15 cellular contexts compared by ENCODE assay signal in the genomic region with DNA sequence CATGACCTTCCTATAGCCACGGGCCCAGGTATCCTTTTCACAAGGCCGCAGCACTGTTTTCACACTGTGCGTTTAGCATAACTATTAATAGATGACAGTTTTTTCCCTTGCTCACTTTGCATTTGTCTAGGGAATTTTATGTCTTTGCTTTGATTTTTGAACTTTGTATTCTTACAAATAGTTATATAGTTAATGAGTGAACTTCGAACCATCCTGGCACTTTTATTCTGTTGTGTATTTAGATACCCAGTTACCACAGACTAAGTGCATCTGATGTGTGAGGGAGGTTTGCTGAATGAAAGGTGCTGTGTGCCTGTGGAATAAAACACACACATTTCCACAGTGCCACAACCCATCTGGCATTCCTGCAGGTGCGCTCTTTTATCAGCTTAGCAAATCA. TPM values are rescaled to one million over a fixed set of nuclear protein-coding genes. Genes with fewer than 3 reads are reported as not detected.
DNase-seq lines count a peak whose midpoint lies in the region; ATAC-seq and TF ChIP-seq lines count a peak whose summit lies in the region.
"Had no signal": no experiment of that assay in that cellular context is flagged by ENCODE, and none has a peak within 500 bp of the region (broad histone marks: within the 10 kb centered on the region; RNA-seq: fewer than 3 reads in every experiment).

No MANE protein-coding gene starts in this region.

- no peak overlapping the region for H3K4me2 ChIP-seq in Karpas-422 (ENCODE audit: low read depth, low read length, poor library complexity, severe bottlenecking)

- no peaks in the 10 kb centered on the region for H3K27me3 ChIP-seq in Karpas-422 (ENCODE audit: low read length)
- H3K27me3 ChIP-seq in gastroesophageal sphincter, result no peaks in the 10 kb centered on the region
- no peaks in the 10 kb centered on the region for H3K27me3 ChIP-seq in brain microvascular endothelial cell (replicated peaks)
- H3K27me3 ChIP-seq: pancreas had no signal

- ATAC-seq in gastroesophageal sphincter (no peak), GM18873 (IDR thresholded peaks at IDR 0.05; ENCODE audit: low FRiP score, unreplicated experiment) (no peak)
- ATAC-seq in stimulated activated memory B cell treated with anti-CD40 and anti-IgM and Interleukin-4, amounts not matched to agents 10 μg/mL and 1 μg/mL and 100 μg/mL, for 72 hours, result no peak
- ATAC-seq: activated CD4-positive, CD25-positive, alpha-beta regulatory T cell treated with anti-CD3 and anti-CD28 coated beads, Interleukin-2, amount 50 U/mL, for 24 hours; activated CD8-positive, alpha-beta T cell treated with anti-CD3 and anti-CD28 coated beads for 36 hours; natural killer cell had no signal

- peaks cover 87% of the 10 kb centered on the region for H3K79me2 ChIP-seq in Karpas-422 (ENCODE audit: low read length)

- intact Hi-C loops in Calu3 (cut with micrococcal nuclease; ENCODE audit: unreplicated experiment), result no loop called here

- in situ Hi-C loops in brain microvascular endothelial cell (cut with HindIII; ENCODE audit: low pct_ligation_motif_present, low sequenced_read_pairs), result loop anchor here (25.0 kb wide), 1 partner anchor 125 kb away; a partner anchor contains a TSS

- peaks cover 29% of the 10 kb centered on the region for H3K4me1 ChIP-seq in Karpas-422 (ENCODE audit: low read length)
- H3K4me1 ChIP-seq in gastroesophageal sphincter, result peaks cover 19 to 76% (median 32%) of the 10 kb centered on the region in 3 donors

- H3K9me3 ChIP-seq in Karpas-422 (ENCODE audit: low read length) (no peaks in the 10 kb centered on the region), gastroesophageal sphincter (no peaks in the 10 kb centered on the region)
- H3K9me3 ChIP-seq: pancreas had no signal

- H3K27ac Mint-ChIP-seq in Calu3 (ENCODE audit: unreplicated experiment), result peak overlapping the region; percentile 59
- H3K27ac Mint-ChIP-seq in stimulated activated memory B cell treated with anti-CD40 and anti-IgM and Interleukin-4, amounts not matched to agents 10 μg/mL and 1 μg/mL and 100 μg/mL, for 72 hours, result peak overlapping the region; percentile 40
- H3K27ac Mint-ChIP-seq: natural killer cell had no signal

- H3K36me3 ChIP-seq in Karpas-422 (ENCODE audit: insufficient read depth, low read length) (peaks cover 36% of the 10 kb centered on the region; the same call in 1 of the 2 replicates), gastroesophageal sphincter (peaks cover 0 to 21% of the 10 kb centered on the region in 2 donors), brain microvascular endothelial cell (replicated peaks) (peaks cover 2% of the 10 kb centered on the region)
- H3K36me3 ChIP-seq: pancreas had no signal

- H3K27ac ChIP-seq in Karpas-422 (ENCODE audit: low read length) (peak overlapping the region; percentile 40; the same call in 1 of the 2 replicates), gastroesophageal sphincter (peak overlapping the region in 3 of 4 donors; percentile 26 to 49 (median 33)), brain microvascular endothelial cell (no peak overlapping the region)
- H3K27ac ChIP-seq: HL-60, pancreas had no signal

- no peaks in the 10 kb centered on the region for H3K9me2 ChIP-seq in Karpas-422 (replicated peaks; ENCODE audit: insufficient read depth, low read length)

- TF ChIP-seq EP300 in gastroesophageal sphincter (IDR thresholded peaks at IDR 0.05), result no peak

- BruUV-seq in Calu3 (replicated peaks; lab: Mats Ljungman, UMichigan), result no TSS peak

- peaks cover 71% of the 10 kb centered on the region for H3K4me1 Mint-ChIP-seq in Calu3 (ENCODE audit: low read depth, unreplicated experiment)
- peaks cover 42% of the 10 kb centered on the region for H3K4me1 Mint-ChIP-seq in stimulated activated memory B cell treated with anti-CD40 and anti-IgM and Interleukin-4, amounts not matched to agents 10 μg/mL and 1 μg/mL and 100 μg/mL, for 72 hours

- no peak for DNase-seq in Calu3
- no peak for DNase-seq in Karpas-422
- no peak for DNase-seq in pons (ENCODE audit: low spot score)
- no peak for DNase-seq in brain microvascular endothelial cell
- DNase-seq: activated CD8-positive, alpha-beta T cell treated with anti-CD3 and anti-CD28 coated beads for 36 hours; activated T-cell treated with anti-CD3 and anti-CD28 coated beads for 4 hours; amniotic stem cell; DND-41; natural killer cell had no signal

- CTCF ChIA-PET in Calu3 (lab: Charles Lee), result interaction anchor here (1.9 to 3.3 kb wide), 2 partner anchors 8 to 11 kb away, joined by 7 to 25 read pairs; no protein-coding TSS in a partner anchor

- WGBS in gastroesophageal sphincter (ENCODE audit: low coverage in 1 of 2), 2 donors, result 92 to 94% methylated on average over 5 of the region's 5 CpGs

- H3K4me3 ChIP-seq in Karpas-422 (ENCODE audit: low read length) (no peak overlapping the region), gastroesophageal sphincter (no peak overlapping the region), brain microvascular endothelial cell (ENCODE audit: low read depth, low read length) (no peak overlapping the region)
- H3K4me3 ChIP-seq: pancreas had no signal

- no peak for TF ChIP-seq POLR2A in gastroesophageal sphincter (IDR thresholded peaks at IDR 0.05)

- no peak for TF ChIP-seq CTCF in Calu3 (IDR thresholded peaks at IDR 0.05; ENCODE audit: unreplicated experiment)
- no peak for TF ChIP-seq CTCF in gastroesophageal sphincter (IDR thresholded peaks at IDR 0.05)
- TF ChIP-seq CTCF in brain microvascular endothelial cell (IDR thresholded peaks at IDR 0.05; ENCODE audit: low read depth, low read length, missing control alignments), result no peak

- H4K20me1 ChIP-seq in Karpas-422 (ENCODE audit: insufficient read depth, low read depth, low read length), result peaks cover 33% of the 10 kb centered on the region

- H2AFZ ChIP-seq in Karpas-422 (ENCODE audit: low read length), result no peak overlapping the region

- peak overlapping the region; percentile 7 for H3K4me3 Mint-ChIP-seq in Calu3 (ENCODE audit: low read depth, unreplicated experiment)
- H3K4me3 Mint-ChIP-seq in stimulated activated memory B cell treated with anti-CD40 and anti-IgM and Interleukin-4, amounts not matched to agents 10 μg/mL and 1 μg/mL and 100 μg/mL, for 72 hours, result no peak overlapping the region
- H3K4me3 Mint-ChIP-seq: activated CD8-positive, alpha-beta T cell treated with anti-CD3 and anti-CD28 coated beads for 36 hours; natural killer cell had no signal

- H3K27me3 Mint-ChIP-seq in Calu3 (ENCODE audit: unreplicated experiment), result no peaks in the 10 kb centered on the region
- no peaks in the 10 kb centered on the region for H3K27me3 Mint-ChIP-seq in stimulated activated memory B cell treated with anti-CD40 and anti-IgM and Interleukin-4, amounts not matched to agents 10 μg/mL and 1 μg/mL and 100 μg/mL, for 72 hours
- H3K27me3 Mint-ChIP-seq: activated CD8-positive, alpha-beta T cell treated with anti-CD3 and anti-CD28 coated beads for 36 hours had no signal

- no peak overlapping the region for H3K9ac ChIP-seq in Karpas-422 (ENCODE audit: low read length)

- peaks cover 50% of the 10 kb centered on the region for H3K36me3 Mint-ChIP-seq in Calu3 (ENCODE audit: insufficient read depth, unreplicated experiment)
- peaks cover 26% of the 10 kb centered on the region for H3K36me3 Mint-ChIP-seq in stimulated activated memory B cell treated with anti-CD40 and anti-IgM and Interleukin-4, amounts not matched to agents 10 μg/mL and 1 μg/mL and 100 μg/mL, for 72 hours
- H3K36me3 Mint-ChIP-seq: natural killer cell had no signal

- H3K9me3 Mint-ChIP-seq in Calu3 (ENCODE audit: low read depth, unreplicated experiment), result no peaks in the 10 kb centered on the region
- H3K9me3 Mint-ChIP-seq in stimulated activated memory B cell treated with anti-CD40 and anti-IgM and Interleukin-4, amounts not matched to agents 10 μg/mL and 1 μg/mL and 100 μg/mL, for 72 hours, result no peaks in the 10 kb centered on the region
- H3K9me3 Mint-ChIP-seq: activated CD8-positive, alpha-beta T cell treated with anti-CD3 and anti-CD28 coated beads for 36 hours; natural killer cell had no signal

RNA-seq across cellular contexts. Expression of a gene that starts 37.4 kb away (rescaled TPM):
- total RNA-seq in Calu3 (2022) (141 and 152 TPM in 2 replicates), gastroesophageal sphincter (10 to 100 TPM; 49.1 to 70.2 (median 60.0) TPM)
- 56.0 and 79.9 TPM in 2 replicates for total RNA-seq in Karpas-422 (2014; rRNA removed; shearing (Covaris generic); ENCODE audit: low replicate concordance)
